8 cellular contexts compared by ENCODE assay signal in the genomic region with DNA sequence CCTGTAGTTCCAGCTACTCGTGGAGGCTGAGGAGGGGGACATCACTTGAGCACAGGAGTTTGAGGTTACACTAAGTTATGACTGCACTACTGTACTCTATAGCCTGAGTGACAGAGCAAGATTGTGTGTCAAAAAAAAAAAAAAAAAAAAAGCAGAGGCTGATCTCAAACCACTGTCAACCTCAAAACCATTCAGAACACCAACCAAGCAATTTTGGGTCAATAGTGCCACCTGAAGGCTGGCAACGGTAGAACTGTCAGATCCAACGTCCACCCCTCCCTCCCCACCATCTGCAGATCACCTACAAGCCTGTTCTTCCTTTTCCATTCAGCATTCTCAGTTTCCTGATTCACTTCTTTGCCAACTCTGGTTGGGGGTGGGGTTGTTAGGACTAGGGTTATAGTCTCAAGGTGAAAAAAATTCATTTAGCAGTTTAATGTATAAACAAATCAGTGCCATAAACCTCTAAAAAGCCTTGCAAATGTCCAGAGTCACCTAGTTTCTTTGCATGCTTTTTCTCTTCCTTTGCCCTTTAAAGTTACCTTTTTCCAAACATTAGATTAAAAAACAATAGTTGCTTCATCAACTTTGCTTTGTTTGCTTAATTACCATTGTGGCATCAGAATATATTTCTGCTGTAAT. TPM values are rescaled to one million over a fixed set of nuclear protein-coding genes. Genes with fewer than 3 reads are reported as not detected.
A peak's percentile ranks its signal among the peaks of the same experiment; 100 is the strongest.
DNase-seq lines count a peak whose midpoint lies in the region; ATAC-seq and TF ChIP-seq lines count a peak whose summit lies in the region.

No MANE protein-coding gene starts in this region.

- peak overlapping the region; percentile 58 to 100 (median 82) for H3K27ac Mint-ChIP-seq in CD8-positive, alpha-beta memory T cell

- H3K9me3 ChIP-seq in CD8-positive, alpha-beta memory T cell (ENCODE audit: low read length) = no peaks in the 10 kb centered on the region

- peaks cover 0 to 3% of the 10 kb centered on the region in 2 donors for H3K27me3 Mint-ChIP-seq in CD8-positive, alpha-beta memory T cell

- no peaks in the 10 kb centered on the region for H3K27me3 ChIP-seq in CD8-positive, alpha-beta memory T cell (ENCODE audit: insufficient read depth, low read length, poor library complexity, severe bottlenecking)

- H3K4me1 ChIP-seq in CD8-positive, alpha-beta memory T cell (ENCODE audit: insufficient read depth, low read length) = peaks cover 28% of the 10 kb centered on the region

- peaks cover 0 to 5% (median 0%) of the 10 kb centered on the region in 5 donors for H3K9me3 Mint-ChIP-seq in CD8-positive, alpha-beta memory T cell

- no peaks in the 10 kb centered on the region for H3K36me3 ChIP-seq in CD8-positive, alpha-beta memory T cell (ENCODE audit: insufficient read depth, low read length)

- H3K4me1 Mint-ChIP-seq in CD8-positive, alpha-beta memory T cell = peaks cover 26 to 46% (median 41%) of the 10 kb centered on the region in 3 donors

- H3K4me3 Mint-ChIP-seq in CD8-positive, alpha-beta memory T cell = peak overlapping the region in 4 of 7 donors; percentile 32 to 95 (median 56)

- TF ChIP-seq CTCF in LNCAP (IDR thresholded peaks at IDR 0.05) = peak; percentile 58
- peak; percentile 61 for TF ChIP-seq CTCF in retinal pigment epithelial cell (conservative IDR thresholded peaks at IDR 0.05; ENCODE audit: low read depth, low read length)

- CTCF ChIA-PET in CD8-positive, alpha-beta memory T cell (lab: Charles Lee) = interaction anchor here (0.6 to 6.5 kb wide), 5 partner anchors 60 to 1732 kb away, joined by 3 to 86 read pairs (median 4); no protein-coding TSS in a partner anchor

- DNase-seq in CD8-positive, alpha-beta memory T cell = peak; percentile 54 to 82 (median 79)
- peak; percentile 74 for DNase-seq in SK-N-DZ (ENCODE audit: low spot score)
- DNase-seq in activated naive CD4-positive, alpha-beta T cell treated with Interleukin-2 at 50 U/mL for 16 hours = peak; percentile 81
- DNase-seq in globus pallidus (ENCODE audit: low spot score) = peak; percentile 57
- DNase-seq in retinal pigment epithelial cell (ENCODE audit: low read depth) = peak; percentile 6

- POLR2A ChIA-PET in CD8-positive, alpha-beta memory T cell (lab: Charles Lee) = interaction anchor here (0.7 kb wide), 1 partner anchor 9 kb away, joined by 5 read pairs; no protein-coding TSS in a partner anchor

- no peak overlapping the region for H3K27ac ChIP-seq in CD8-positive, alpha-beta memory T cell (ENCODE audit: low read depth, low read length)

- peaks cover 9 to 39% (median 17%) of the 10 kb centered on the region in 3 donors for H3K36me3 Mint-ChIP-seq in CD8-positive, alpha-beta memory T cell

- H3K4me3 ChIP-seq in CD8-positive, alpha-beta memory T cell (ENCODE audit: low read length) = no peak overlapping the region
- no peak overlapping the region for H3K4me3 ChIP-seq in retinal pigment epithelial cell (ENCODE audit: low read length)

- peak; percentile 24 for ATAC-seq in GM19397 (IDR thresholded peaks at IDR 0.05; ENCODE audit: unreplicated experiment)
- ATAC-seq in HG03457 (IDR thresholded peaks at IDR 0.05; ENCODE audit: unreplicated experiment) = no peak

RNA-seq across cellular contexts. Expression of gene MRPS33, which starts 2.6 kb away (rescaled TPM):
- total RNA-seq in CD8-positive, alpha-beta memory T cell = 100 to 1,000 TPM; 113 to 114 TPM
- 82.0 TPM for polyA plus RNA-seq in CD8-positive, alpha-beta memory T cell
- polyA plus RNA-seq in SK-N-DZ (2014; cell fraction: cytosol; rRNA removed) = 18.2 and 35.5 TPM in 2 replicates
- 13.3 and 25.8 TPM in 2 replicates for polyA plus RNA-seq in SK-N-DZ (2014; cell fraction: nucleus; rRNA removed)

Comparison
In these comparisons a context has a peak if more than half of its experiments do, and no peak if none do; other contexts are left out.
1. DNase-seq: peak in every context shown above with its lines; median percentile 81 in activated naive CD4-positive, alpha-beta T cell treated with Interleukin-2 at 50 U/mL for 16 hours; 79 in CD8-positive, alpha-beta memory T cell; 74 in SK-N-DZ; 57 in globus pallidus; 6 in retinal pigment epithelial cell.